22 cellular contexts compared by ENCODE assay signal in the genomic region with DNA sequence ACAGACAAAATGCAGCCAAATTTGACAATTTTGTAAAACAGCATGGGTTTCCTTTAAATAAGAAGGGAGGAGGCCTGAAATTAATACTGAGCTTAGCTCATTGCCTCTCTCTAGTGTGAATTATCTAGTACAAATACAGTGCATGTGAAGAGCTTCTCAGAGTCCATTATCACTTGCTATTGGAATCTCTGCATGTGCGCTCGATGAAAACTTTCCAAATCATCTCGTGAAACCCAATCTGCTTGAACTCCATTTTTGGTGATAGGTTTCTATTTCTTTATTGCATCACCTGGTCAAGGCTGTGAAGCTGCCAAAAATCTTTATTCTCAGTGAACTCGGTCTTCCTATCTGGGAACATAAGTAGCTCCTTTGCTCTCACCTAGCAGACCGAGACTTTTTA.
"Had no signal": no experiment of that assay in that cellular context is flagged by ENCODE, and none has a peak within 500 bp of the region (broad histone marks: within the 10 kb centered on the region; RNA-seq: fewer than 3 reads in every experiment).

No MANE protein-coding gene starts in this region.

- H3K27ac ChIP-seq: esophagus squamous epithelium, lower lobe of right lung, prostate gland, skin epidermis, transverse colon, upper lobe of right lung had no signal

- H3K27me3 ChIP-seq: esophagus squamous epithelium, transverse colon, upper lobe of right lung, uterus had no signal

- H3K4me3 ChIP-seq: esophagus squamous epithelium, lower lobe of right lung, prostate gland, skin epidermis, transverse colon, upper lobe of right lung, uterus had no signal

- H3K9me3 ChIP-seq: esophagus squamous epithelium, lower lobe of right lung, prostate gland, transverse colon, upper lobe of right lung, uterus had no signal

- FAIRE-seq: endometrium, frontal cortex, keratinocyte had no signal

- H3K36me3 ChIP-seq: esophagus squamous epithelium, lower lobe of right lung, prostate gland, transverse colon, upper lobe of right lung, uterus had no signal

- H3K4me1 ChIP-seq: lower lobe of right lung, prostate gland, upper lobe of right lung, uterus had no signal

- DNase-seq: cortex of kidney; effector memory CD8-positive, alpha-beta T cell; erythroblast; esophagus squamous epithelium; head of caudate nucleus; left ventricle myocardium superior; lower lobe of right lung; naive thymus-derived CD8-positive, alpha-beta T cell; nephron progenitor cell; nucleus accumbens; right cardiac atrium; stimulated activated CD4-positive, alpha-beta T cell treated with anti-CD3 and anti-CD28 coated beads, Interleukin-15, amount 100 ng/mL, for 24 hours; stimulated activated CD4-positive, alpha-beta T cell treated with anti-CD3 and anti-CD28 coated beads, Interleukin-2, amount 100 ng/mL, for 48 hours; stimulated activated naive B cell treated with anti-CD40 and anti-IgM and Interleukin-4, amounts not matched to agents 10 μg/mL and 1 μg/mL and 100 μg/mL, for 72 hours; transverse colon; upper lobe of right lung; uterus had no signal
